In genomic region chr19:5686647-5687359, GRCh38 we compare ENCODE assay signal across 8 cellular contexts. TPM values are rescaled to one million over a fixed set of nuclear protein-coding genes. Genes with fewer than 3 reads are reported as not detected.
DNase-seq lines count a peak whose midpoint lies in the region; ATAC-seq and TF ChIP-seq lines count a peak whose summit lies in the region.

No MANE protein-coding gene starts in this region.

- peak overlapping the region; percentile 80 for H3K9ac ChIP-seq in NT2/D1 (ENCODE audit: insufficient read length, low read depth)

- H3K4me3 Mint-ChIP-seq in CD4-positive, CD25-positive, alpha-beta regulatory T cell = peak overlapping the region; percentile 81 to 90 (median 88)

- H3K36me3 ChIP-seq in CD4-positive, CD25-positive, alpha-beta regulatory T cell (ENCODE audit: control insufficient read depth, insufficient read depth, low read length) = peaks cover under 1% of the 10 kb centered on the region
- peaks cover 16% of the 10 kb centered on the region for H3K36me3 ChIP-seq in NT2/D1 (ENCODE audit: insufficient read depth, insufficient read length, low read length)

- H3K27me3 Mint-ChIP-seq in CD4-positive, CD25-positive, alpha-beta regulatory T cell = peaks cover 14% of the 10 kb centered on the region

- ATAC-seq in CD4-positive, CD25-positive, alpha-beta regulatory T cell (ENCODE audit: low read depth in 2 of 2) = peak; percentile 57 to 62
- ATAC-seq in GM19463 (IDR thresholded peaks at IDR 0.05; ENCODE audit: unreplicated experiment) = peak; percentile 65

- H3K4me3 ChIP-seq in CD4-positive, CD25-positive, alpha-beta regulatory T cell (ENCODE audit: low read depth, low read length) = no peak overlapping the region
- peak overlapping the region; percentile 63 for H3K4me3 ChIP-seq in NT2/D1 (ENCODE audit: insufficient read length, low read depth)

- DNase-seq in CD4-positive, CD25-positive, alpha-beta regulatory T cell = peak; percentile 83 to 92 (median 92)
- DNase-seq in HS-27A (ENCODE audit: low read depth) (peak; percentile 61), NT2/D1 (ENCODE audit: low read depth, low spot score) (peak; percentile 95), activated T-cell treated with anti-CD3 and anti-CD28 coated beads for 1 hour (ENCODE audit: low read depth) (peak; percentile 94), erythroblast (lab: John Stamatoyannopoulos, UW) (peak; percentile 95 to 98), mucosa of gallbladder (ENCODE audit: low spot score) (peak; percentile 97)
- peak; percentile 92 to 93 for DNase-seq in stimulated activated CD8-positive, alpha-beta memory T cell treated with anti-CD3 and anti-CD28 coated beads, Interleukin-4, amount 100 ng/mL, for 1 hour (ENCODE audit: low read depth in 2 of 2, low spot score in 1 of 2)

- peaks cover 0 to 52% (median 15%) of the 10 kb centered on the region in 4 donors for H3K4me1 Mint-ChIP-seq in CD4-positive, CD25-positive, alpha-beta regulatory T cell

- no peaks in the 10 kb centered on the region for H3K36me3 Mint-ChIP-seq in CD4-positive, CD25-positive, alpha-beta regulatory T cell

- no peaks in the 10 kb centered on the region for H3K27me3 ChIP-seq in CD4-positive, CD25-positive, alpha-beta regulatory T cell (ENCODE audit: control insufficient read depth, insufficient read depth, low read length)
- no peaks in the 10 kb centered on the region for H3K27me3 ChIP-seq in NT2/D1 (ENCODE audit: insufficient read depth, insufficient read length)

- no peaks in the 10 kb centered on the region for H3K9me3 ChIP-seq in CD4-positive, CD25-positive, alpha-beta regulatory T cell (ENCODE audit: control insufficient read depth in 2 of 2, low read length in 2 of 2)
- H3K9me3 ChIP-seq in NT2/D1 (ENCODE audit: insufficient read depth, low read length) = no peaks in the 10 kb centered on the region

- H3K27ac ChIP-seq in CD4-positive, CD25-positive, alpha-beta regulatory T cell (ENCODE audit: insufficient read depth, low read length, poor library complexity, severe bottlenecking) = peak overlapping the region; percentile 81

- peaks cover 34% of the 10 kb centered on the region for H3K4me1 ChIP-seq in CD4-positive, CD25-positive, alpha-beta regulatory T cell (ENCODE audit: control insufficient read depth, insufficient read depth, low read length, poor library complexity, severe bottlenecking)
- peaks cover 14% of the 10 kb centered on the region for H3K4me1 ChIP-seq in NT2/D1 (ENCODE audit: insufficient read depth, insufficient read length)

- peaks cover 0 to 2% (median 0%) of the 10 kb centered on the region in 7 donors for H3K9me3 Mint-ChIP-seq in CD4-positive, CD25-positive, alpha-beta regulatory T cell

- peak overlapping the region; percentile 65 to 90 (median 85) for H3K27ac Mint-ChIP-seq in CD4-positive, CD25-positive, alpha-beta regulatory T cell

- peak; percentile 34 for TF ChIP-seq POLR2A in erythroblast (IDR thresholded peaks at IDR 0.05; ENCODE audit: low read length)

RNA-seq across cellular contexts. Expression of gene RPL36, which starts 3.3 kb away (rescaled TPM):
- total RNA-seq in CD4-positive, CD25-positive, alpha-beta regulatory T cell = 984 TPM
- 1,000 to 10,000 TPM; 1,952 to 2,703 (median 2,229) TPM for polyA plus RNA-seq in CD4-positive, CD25-positive, alpha-beta regulatory T cell
- 609 TPM for total RNA-seq in mucosa of gallbladder

RNA-seq across cellular contexts. Expression of gene HSD11B1L, which starts 6.0 kb away (rescaled TPM):
- total RNA-seq in CD4-positive, CD25-positive, alpha-beta regulatory T cell = 2.4 TPM
- polyA plus RNA-seq in CD4-positive, CD25-positive, alpha-beta regulatory T cell = 1 to 10 TPM; 1.8 to 3.0 (median 2.3) TPM
- total RNA-seq in mucosa of gallbladder = 15.7 TPM

RNA-seq across cellular contexts. Expression of gene MICOS13, which starts 6.5 kb away (rescaled TPM):
- total RNA-seq in CD4-positive, CD25-positive, alpha-beta regulatory T cell = 21.2 TPM
- polyA plus RNA-seq in CD4-positive, CD25-positive, alpha-beta regulatory T cell = 100 to 1,000 TPM in 2 of 4 donors, 10 to 100 TPM in 2; 90.6 to 110 (median 100) TPM
- 62.6 TPM for total RNA-seq in mucosa of gallbladder

RNA-seq across cellular contexts. Expression of gene LONP1, which starts 33.1 kb away (rescaled TPM):
- 67.6 TPM for total RNA-seq in CD4-positive, CD25-positive, alpha-beta regulatory T cell
- 10 to 100 TPM; 16.4 to 22.8 (median 20.3) TPM for polyA plus RNA-seq in CD4-positive, CD25-positive, alpha-beta regulatory T cell
- 80.2 TPM for total RNA-seq in mucosa of gallbladder

RNA-seq across cellular contexts. Expression of gene CATSPERD, which starts 33.6 kb away (rescaled TPM):
- not detected for total RNA-seq in CD4-positive, CD25-positive, alpha-beta regulatory T cell
- under 1 TPM in 1 of 4 donors, not detected in 3; 0.17 TPM for polyA plus RNA-seq in CD4-positive, CD25-positive, alpha-beta regulatory T cell
- not detected for total RNA-seq in mucosa of gallbladder
